ENCODE assay signal across 11 cellular contexts in genomic region chr1:2530501-2531361, GRCh38. TPM values are rescaled to one million over a fixed set of nuclear protein-coding genes. Genes with fewer than 3 reads are reported as not detected.
DNase-seq lines count a peak whose midpoint lies in the region; ATAC-seq, FAIRE-seq and TF ChIP-seq lines count a peak whose summit lies in the region.
"Had no signal": no experiment of that assay in that cellular context is flagged by ENCODE, and none has a peak within 500 bp of the region (broad histone marks: within the 10 kb centered on the region; RNA-seq: fewer than 3 reads in every experiment).

No MANE protein-coding gene starts in this region.

- H3K4me1 Mint-ChIP-seq in activated CD4-positive, alpha-beta T cell treated with anti-CD3 and anti-CD28 coated beads for 36 hours = peaks cover 14% of the 10 kb centered on the region
- peaks cover 13% of the 10 kb centered on the region for H3K4me1 Mint-ChIP-seq in activated CD4-positive, alpha-beta T cell treated with anti-CD3 and anti-CD28 coated beads, Interleukin-2, amount 10 ng/mL, durations not matched to agents 24 days and 14 days
- peaks cover 10% of the 10 kb centered on the region for H3K4me1 Mint-ChIP-seq in stimulated activated effector memory CD8-positive, alpha-beta T cell treated with anti-CD3 and anti-CD28 coated beads, Interleukin-12 subunit alpha, Interleukin-12 subunit beta, amount 100 ng/mL, for 72 hours

- no peaks in the 10 kb centered on the region for H3K9me3 Mint-ChIP-seq in activated CD4-positive, alpha-beta T cell treated with anti-CD3 and anti-CD28 coated beads for 36 hours (ENCODE audit: low read depth)
- H3K9me3 Mint-ChIP-seq in activated CD4-positive, alpha-beta T cell treated with anti-CD3 and anti-CD28 coated beads, Interleukin-2, amount 10 ng/mL, durations not matched to agents 24 days and 14 days = no peaks in the 10 kb centered on the region
- no peaks in the 10 kb centered on the region for H3K9me3 Mint-ChIP-seq in stimulated activated effector memory CD8-positive, alpha-beta T cell treated with anti-CD3 and anti-CD28 coated beads, Interleukin-12 subunit alpha, Interleukin-12 subunit beta, amount 100 ng/mL, for 72 hours

- intact Hi-C loops in activated CD4-positive, alpha-beta T cell treated with anti-CD3 and anti-CD28 coated beads for 36 hours (cut with DNase I, micrococcal nuclease) = no loop called here
- intact Hi-C loops in activated CD4-positive, alpha-beta T cell treated with anti-CD3 and anti-CD28 coated beads, Interleukin-2, amount 10 ng/mL, durations not matched to agents 24 days and 14 days (cut with micrococcal nuclease) = no loop called here

- H3K4me3 Mint-ChIP-seq in activated CD4-positive, alpha-beta T cell treated with anti-CD3 and anti-CD28 coated beads for 36 hours = peak overlapping the region; percentile 44
- H3K4me3 Mint-ChIP-seq in activated CD4-positive, alpha-beta T cell treated with anti-CD3 and anti-CD28 coated beads, Interleukin-2, amount 10 ng/mL, durations not matched to agents 24 days and 14 days = no peak overlapping the region
- peak overlapping the region; percentile 51 for H3K4me3 Mint-ChIP-seq in stimulated activated effector memory CD8-positive, alpha-beta T cell treated with anti-CD3 and anti-CD28 coated beads, Interleukin-12 subunit alpha, Interleukin-12 subunit beta, amount 100 ng/mL, for 72 hours

- CTCF ChIA-PET in activated CD4-positive, alpha-beta T cell treated with anti-CD3 and anti-CD28 coated beads for 36 hours (lab: Charles Lee) = interaction anchor here (0.8 to 1.4 kb wide), 3 partner anchors 9 to 297 kb away, joined by 3 to 6 read pairs (median 4); no protein-coding TSS in a partner anchor

- no peak overlapping the region for H3K27ac Mint-ChIP-seq in activated CD4-positive, alpha-beta T cell treated with anti-CD3 and anti-CD28 coated beads for 36 hours
- no peak overlapping the region for H3K27ac Mint-ChIP-seq in activated CD4-positive, alpha-beta T cell treated with anti-CD3 and anti-CD28 coated beads, Interleukin-2, amount 10 ng/mL, durations not matched to agents 24 days and 14 days
- H3K27ac Mint-ChIP-seq in stimulated activated effector memory CD8-positive, alpha-beta T cell treated with anti-CD3 and anti-CD28 coated beads, Interleukin-12 subunit alpha, Interleukin-12 subunit beta, amount 100 ng/mL, for 72 hours = no peak overlapping the region

- H3K27me3 Mint-ChIP-seq in activated CD4-positive, alpha-beta T cell treated with anti-CD3 and anti-CD28 coated beads for 36 hours = peaks cover 13% of the 10 kb centered on the region
- peaks cover 34% of the 10 kb centered on the region for H3K27me3 Mint-ChIP-seq in activated CD4-positive, alpha-beta T cell treated with anti-CD3 and anti-CD28 coated beads, Interleukin-2, amount 10 ng/mL, durations not matched to agents 24 days and 14 days

- no peak for DNase-seq in activated CD4-positive, alpha-beta T cell treated with anti-CD3 and anti-CD28 coated beads for 36 hours
- no peak for DNase-seq in activated CD4-positive, alpha-beta T cell treated with anti-CD3 and anti-CD28 coated beads, Interleukin-2, amount 10 ng/mL, durations not matched to agents 24 days and 14 days
- DNase-seq in NCI-H345 (lab: John Stamatoyannopoulos, UW) (peak; percentile 83), erythroblast (lab: John Stamatoyannopoulos, UW) (peak; percentile 46 to 53), GM12892 (ENCODE audit: insufficient read length) (no peak), OCI-M2 (lab: John Stamatoyannopoulos, UW; ENCODE audit: unreplicated experiment) (no peak), GM13976 (ENCODE audit: low spot score) (no peak)
- no peak for DNase-seq in stimulated activated effector memory CD8-positive, alpha-beta T cell treated with anti-CD3 and anti-CD28 coated beads, Interleukin-12 subunit alpha, Interleukin-12 subunit beta, amount 100 ng/mL, for 72 hours (ENCODE audit: low spot score in 2 of 2)

- POLR2A ChIA-PET in activated CD4-positive, alpha-beta T cell treated with anti-CD3 and anti-CD28 coated beads for 36 hours (lab: Charles Lee) = interaction anchor here (0.5 kb wide), 1 partner anchor 12 kb away, joined by 3 read pairs; no protein-coding TSS in a partner anchor

- TF ChIP-seq POLR2A in erythroblast (IDR thresholded peaks at IDR 0.05; ENCODE audit: low read length) = no peak
- TF ChIP-seq POLR2A in GM12892 (IDR thresholded peaks at IDR 0.05; ENCODE audit: low read depth, low read length) = no peak

- no peak for TF ChIP-seq CTCF in GM13976 (IDR thresholded peaks at IDR 0.05; ENCODE audit: borderline replicate concordance, control extremely low read depth, extremely low read depth, insufficient read depth, missing control alignments)

- in situ Hi-C loops in GM13976 (cut with MboI; ENCODE audit: low sequenced_read_pairs, unreplicated experiment) = loop anchor here (25.0 kb wide), 1 partner anchor 118 kb away; the partner anchor contains the start of gene PEX10

- no peaks in the 10 kb centered on the region for H3K36me3 Mint-ChIP-seq in activated CD4-positive, alpha-beta T cell treated with anti-CD3 and anti-CD28 coated beads for 36 hours (ENCODE audit: low read depth)
- H3K36me3 Mint-ChIP-seq in activated CD4-positive, alpha-beta T cell treated with anti-CD3 and anti-CD28 coated beads, Interleukin-2, amount 10 ng/mL, durations not matched to agents 24 days and 14 days (ENCODE audit: low read depth) = no peaks in the 10 kb centered on the region
- H3K36me3 Mint-ChIP-seq in stimulated activated effector memory CD8-positive, alpha-beta T cell treated with anti-CD3 and anti-CD28 coated beads, Interleukin-12 subunit alpha, Interleukin-12 subunit beta, amount 100 ng/mL, for 72 hours = no peaks in the 10 kb centered on the region

- FAIRE-seq in GM12892 (lab: Jason Lieb, UNC) = no peak

- ATAC-seq in activated CD4-positive, alpha-beta T cell treated with anti-CD3 and anti-CD28 coated beads for 36 hours = no peak
- no peak for ATAC-seq in stimulated activated effector memory CD8-positive, alpha-beta T cell treated with anti-CD3 and anti-CD28 coated beads, Interleukin-12 subunit alpha, Interleukin-12 subunit beta, amount 100 ng/mL, for 72 hours

RNA-seq across cellular contexts. Expression of gene HES5, which starts 0.7 kb away (rescaled TPM):
- total RNA-seq in activated CD4-positive, alpha-beta T cell treated with anti-CD3 and anti-CD28 coated beads for 36 hours = under 1 TPM in 1 of 2 experiments, not detected in 1; 0.14 TPM
- total RNA-seq in activated CD4-positive, alpha-beta T cell treated with anti-CD3 and anti-CD28 coated beads, Interleukin-2, amount 10 ng/mL, durations not matched to agents 24 days and 14 days = not detected in 2 replicates
- not detected for polyA plus RNA-seq in GM12892 (2012; ENCODE audit: missing spikeins)
- total RNA-seq: epithelial cell of proximal tubule, pulmonary artery endothelial cell, vagina had no signal

RNA-seq across cellular contexts. Expression of gene PANK4, which starts 4.3 kb away (rescaled TPM):
- total RNA-seq in activated CD4-positive, alpha-beta T cell treated with anti-CD3 and anti-CD28 coated beads for 36 hours = 10 to 100 TPM; 32.4 to 39.2 TPM
- 55.2 and 56.7 TPM in 2 replicates for total RNA-seq in activated CD4-positive, alpha-beta T cell treated with anti-CD3 and anti-CD28 coated beads, Interleukin-2, amount 10 ng/mL, durations not matched to agents 24 days and 14 days
- polyA plus RNA-seq in GM12892 (2012; ENCODE audit: missing spikeins) = 12.0 TPM

RNA-seq across cellular contexts. Expression of gene TNFRSF14, which starts 25.4 kb away (rescaled TPM):
- 100 to 1,000 TPM; 135 to 145 TPM for total RNA-seq in activated CD4-positive, alpha-beta T cell treated with anti-CD3 and anti-CD28 coated beads for 36 hours
- 207 and 209 TPM in 2 replicates for total RNA-seq in activated CD4-positive, alpha-beta T cell treated with anti-CD3 and anti-CD28 coated beads, Interleukin-2, amount 10 ng/mL, durations not matched to agents 24 days and 14 days
- polyA plus RNA-seq in GM12892 (2012; ENCODE audit: missing spikeins) = 117 TPM

RNA-seq across cellular contexts. Expression of gene PLCH2, which starts 54.6 kb away (rescaled TPM):
- total RNA-seq in activated CD4-positive, alpha-beta T cell treated with anti-CD3 and anti-CD28 coated beads for 36 hours = 1 to 10 TPM; 5.1 to 6.3 TPM
- total RNA-seq in activated CD4-positive, alpha-beta T cell treated with anti-CD3 and anti-CD28 coated beads, Interleukin-2, amount 10 ng/mL, durations not matched to agents 24 days and 14 days = 2.2 and 2.8 TPM in 2 replicates
- 0.13 TPM for polyA plus RNA-seq in GM12892 (2012; ENCODE audit: missing spikeins)

RNA-seq across cellular contexts. Expression of gene PRXL2B, which starts 55.8 kb away (rescaled TPM):
- total RNA-seq in activated CD4-positive, alpha-beta T cell treated with anti-CD3 and anti-CD28 coated beads for 36 hours = 10 to 100 TPM; 23.7 to 36.8 TPM
- total RNA-seq in activated CD4-positive, alpha-beta T cell treated with anti-CD3 and anti-CD28 coated beads, Interleukin-2, amount 10 ng/mL, durations not matched to agents 24 days and 14 days = 42.3 and 43.5 TPM in 2 replicates
- 5.8 TPM for polyA plus RNA-seq in GM12892 (2012; ENCODE audit: missing spikeins)

Comparison
In these comparisons a context has a peak if more than half of its experiments do, and no peak if none do; other contexts are left out.
1. DNase-seq: peak in NCI-H345 (single experiment) and erythroblast (2 of 2); none in activated CD4-positive, alpha-beta T cell treated with anti-CD3 and anti-CD28 coated beads for 36 hours (single experiment), activated CD4-positive, alpha-beta T cell treated with anti-CD3 and anti-CD28 coated beads, Interleukin-2, amount 10 ng/mL, durations not matched to agents 24 days and 14 days (single experiment), stimulated activated effector memory CD8-positive, alpha-beta T cell treated with anti-CD3 and anti-CD28 coated beads, Interleukin-12 subunit alpha, Interleukin-12 subunit beta, amount 100 ng/mL, for 72 hours (0 of 2), GM12892 (single experiment), OCI-M2 (single experiment) and GM13976 (single experiment).